Comparison of ENCODE assay signal across 1 cellular context in genomic region chr1:6601049-6601864, GRCh38.
TF ChIP-seq lines count a peak whose summit lies in the region.

No MANE protein-coding gene starts in this region.

TF ChIP-seq in HepG2, 621 proteins besides CTCF, POLR2A, EP300 and RAD21 (continued from another document and continues in another):
- TF ChIP-seq HHEX (CRISPR knock-in tag; IDR thresholded peaks at IDR 0.05) (no peak), CCDC6 (CRISPR knock-in tag; IDR thresholded peaks at IDR 0.05) (no peak), DZIP1 (CRISPR knock-in tag; IDR thresholded peaks at IDR 0.05) (0 out of 2 replicates have a peak, but pooled peaks have one; percentile 20), ZNF530 (CRISPR knock-in tag; IDR thresholded peaks at IDR 0.05; ENCODE audit: low read depth) (no peak), ZNF556 (CRISPR knock-in tag; IDR thresholded peaks at IDR 0.05; ENCODE audit: borderline replicate concordance) (no peak), EED (CRISPR knock-in tag; IDR thresholded peaks at IDR 0.05) (no peak), KMT2A (CRISPR knock-in tag; IDR thresholded peaks at IDR 0.05) (no peak), PPARG (CRISPR knock-in tag; conservative IDR thresholded peaks at IDR 0.05) (no peak), ZNF839 (CRISPR knock-in tag; IDR thresholded peaks at IDR 0.05; ENCODE audit: borderline replicate concordance) (no peak), TIGD3 (CRISPR knock-in tag; IDR thresholded peaks at IDR 0.05; ENCODE audit: borderline replicate concordance) (no peak), GATA4 (IDR thresholded peaks at IDR 0.05; ENCODE audit: borderline replicate concordance, low read depth) (peak; percentile 31; the same call in 1 of the 2 replicates), SMAD3 (CRISPR knock-in tag; IDR thresholded peaks at IDR 0.05) (no peak), FOXP4 (CRISPR knock-in tag; IDR thresholded peaks at IDR 0.05) (0 out of 2 replicates have a peak, but pooled peaks have one; percentile 36), ZMYM3 (CRISPR knock-in tag; IDR thresholded peaks at IDR 0.05) (peak; percentile 1; the same call in 1 of the 2 replicates), STAT5B (CRISPR knock-in tag; IDR thresholded peaks at IDR 0.05) (no peak), ZNF350 (CRISPR knock-in tag; IDR thresholded peaks at IDR 0.05; ENCODE audit: borderline replicate concordance, low read depth) (peak; percentile 31; the same call in 1 of the 2 replicates), GZF1 (CRISPR knock-in tag; IDR thresholded peaks at IDR 0.05) (no peak), ATM (IDR thresholded peaks at IDR 0.05; ENCODE audit: borderline replicate concordance) (no peak), SIX1 (CRISPR knock-in tag; IDR thresholded peaks at IDR 0.05; ENCODE audit: borderline replicate concordance) (no peak), ZNF619 (CRISPR knock-in tag; IDR thresholded peaks at IDR 0.05) (no peak), SALL1 (CRISPR knock-in tag; IDR thresholded peaks at IDR 0.05) (no peak), PHF8 (CRISPR knock-in tag; IDR thresholded peaks at IDR 0.05) (no peak; the same call in 1 of the 2 replicates), ZC3H13 (CRISPR knock-in tag; IDR thresholded peaks at IDR 0.05) (peak; percentile 70; the same call in 1 of the 2 replicates), ZNF326 (CRISPR knock-in tag; IDR thresholded peaks at IDR 0.05; ENCODE audit: borderline replicate concordance) (no peak), NFE2 (CRISPR knock-in tag; IDR thresholded peaks at IDR 0.05) (peak; percentile 95), LRRFIP1 (CRISPR knock-in tag; conservative IDR thresholded peaks at IDR 0.05) (no peak), ZKSCAN8 (CRISPR knock-in tag; IDR thresholded peaks at IDR 0.05; ENCODE audit: borderline replicate concordance) (no peak), SP2 (CRISPR knock-in tag; IDR thresholded peaks at IDR 0.05) (no peak), ZNF567 (CRISPR knock-in tag; IDR thresholded peaks at IDR 0.05; ENCODE audit: borderline replicate concordance) (no peak), ZNF30 (CRISPR knock-in tag; IDR thresholded peaks at IDR 0.05) (no peak), FOXC1 (CRISPR knock-in tag; IDR thresholded peaks at IDR 0.05; ENCODE audit: borderline replicate concordance) (no peak), ZNF407 (CRISPR knock-in tag; IDR thresholded peaks at IDR 0.05; ENCODE audit: not compliant biosample characterization) (no peak), ONECUT2 (CRISPR knock-in tag; IDR thresholded peaks at IDR 0.05) (no peak), SMARCC2 (IDR thresholded peaks at IDR 0.05) (no peak), IRF1 (CRISPR knock-in tag; IDR thresholded peaks at IDR 0.05; ENCODE audit: low read depth) (no peak), CSRNP2 (CRISPR knock-in tag; conservative IDR thresholded peaks at IDR 0.05; ENCODE audit: low read depth) (no peak), ZNF720 (CRISPR knock-in tag; IDR thresholded peaks at IDR 0.05) (no peak), RFX3 (CRISPR knock-in tag; IDR thresholded peaks at IDR 0.05) (no peak), ZNF441 (CRISPR knock-in tag; IDR thresholded peaks at IDR 0.05; ENCODE audit: borderline replicate concordance) (no peak)
